ENCODE assay signal across 8 cellular contexts in genomic region chr12:46430340-46430948, GRCh38. TPM values are rescaled to one million over a fixed set of nuclear protein-coding genes. Genes with fewer than 3 reads are reported as not detected.
DNase-seq lines count a peak whose midpoint lies in the region; ATAC-seq, FAIRE-seq and TF ChIP-seq lines count a peak whose summit lies in the region.

No MANE protein-coding gene starts in this region.

- TF ChIP-seq EP300 in upper lobe of left lung (IDR thresholded peaks at IDR 0.05): peak in 3 of 4 donors; percentile 22 to 88 (median 74)

- peak; percentile 57 for DNase-seq in GM04503 (ENCODE audit: low read depth)
- peak; percentile 72 for DNase-seq in HTR-8/SVneo (ENCODE audit: insufficient read length, low spot score)
- no peak for DNase-seq in upper lobe of left lung
- DNase-seq in NCI-H1694 (lab: John Stamatoyannopoulos, UW): no peak
- no peak for DNase-seq in T-helper 9 cell
- no peak for DNase-seq in midbrain (lab: John Stamatoyannopoulos, UW)

- 42 to 45% methylated on average over 2 of the region's 2 CpGs for WGBS in upper lobe of left lung, 2 donors

- peaks cover 7% of the 10 kb centered on the region; the same call in 1 of the 2 replicates for H3K36me3 ChIP-seq in iPS-20b (ENCODE audit: insufficient read depth, low read depth, low read length)
- no peaks in the 10 kb centered on the region for H3K36me3 ChIP-seq in upper lobe of left lung

- H3K27me3 ChIP-seq in iPS-20b (ENCODE audit: insufficient read depth, low read length) (no peaks in the 10 kb centered on the region), upper lobe of left lung (no peaks in the 10 kb centered on the region)

- no peaks in the 10 kb centered on the region for H3K9me3 Mint-ChIP-seq in activated naive CD8-positive, alpha-beta T cell (ENCODE audit: low read depth)

- FAIRE-seq in HTR-8/SVneo (lab: Jason Lieb, UNC): peak; percentile 26

- no peak for TF ChIP-seq POLR2A in upper lobe of left lung (IDR thresholded peaks at IDR 0.05)

- H3K4me3 Mint-ChIP-seq in activated naive CD8-positive, alpha-beta T cell: peak overlapping the region; percentile 64

- ATAC-seq in upper lobe of left lung (ENCODE audit: low FRiP score in 2 of 2): peak in 1 of 2 donors; percentile 52

- H3K9me3 ChIP-seq in iPS-20b (ENCODE audit: insufficient read depth, low read depth, low read length): peaks cover 15% of the 10 kb centered on the region
- no peaks in the 10 kb centered on the region for H3K9me3 ChIP-seq in upper lobe of left lung

- H3K27ac ChIP-seq in iPS-20b (ENCODE audit: low read length) (peak overlapping the region; percentile 6), upper lobe of left lung (peak overlapping the region in 3 of 4 donors; percentile 13 to 76 (median 67))

- peak overlapping the region; percentile 50; the same call in 1 of the 2 replicates for H3K9ac ChIP-seq in iPS-20b (ENCODE audit: low read depth, low read length)

- peaks cover 26% of the 10 kb centered on the region for H3K4me1 Mint-ChIP-seq in activated naive CD8-positive, alpha-beta T cell (ENCODE audit: low read depth)

- no peaks in the 10 kb centered on the region for H3K27me3 Mint-ChIP-seq in activated naive CD8-positive, alpha-beta T cell

- TF ChIP-seq CTCF in upper lobe of left lung (IDR thresholded peaks at IDR 0.05): no peak

- H3K4me3 ChIP-seq in iPS-20b (ENCODE audit: low read length) (no peak overlapping the region), upper lobe of left lung (no peak overlapping the region)

- peak overlapping the region; percentile 94 for H3K27ac Mint-ChIP-seq in activated naive CD8-positive, alpha-beta T cell

- peaks cover 11% of the 10 kb centered on the region for H3K36me3 Mint-ChIP-seq in activated naive CD8-positive, alpha-beta T cell

- H3K4me1 ChIP-seq in iPS-20b (ENCODE audit: insufficient read depth, low read length) (peaks cover 9% of the 10 kb centered on the region; the same call in 1 of the 2 replicates), upper lobe of left lung (peaks cover 15 to 28% (median 23%) of the 10 kb centered on the region in 4 donors)

RNA-seq across cellular contexts. Expression of gene SLC38A2, which starts 57.9 kb away (rescaled TPM):
- total RNA-seq in upper lobe of left lung: 100 to 1,000 TPM; 104 to 409 (median 223) TPM

Comparison
In these comparisons a context has a peak if more than half of its experiments do, and no peak if none do; other contexts are left out.
1. DNase-seq: peak in GM04503 (single experiment) and HTR-8/SVneo (single experiment); none in upper lobe of left lung (0 of 2), NCI-H1694 (single experiment), T-helper 9 cell (single experiment) and midbrain (single experiment).